In genomic region chrX:29044802-29045201, GRCh38 we compare ENCODE assay signal across 1 cellular context.
TF ChIP-seq lines count a peak whose summit lies in the region.

No MANE protein-coding gene starts in this region.

TF ChIP-seq in GM12878, 131 proteins besides CTCF, POLR2A, EP300 and RAD21:
- TF ChIP-seq ATF3 (IDR thresholded peaks at IDR 0.05; ENCODE audit: borderline replicate concordance, extremely low read depth, low read depth, low read length) (no peak), NKRF (conservative IDR thresholded peaks at IDR 0.05) (no peak)
- TF ChIP-seq, protein P1, sequence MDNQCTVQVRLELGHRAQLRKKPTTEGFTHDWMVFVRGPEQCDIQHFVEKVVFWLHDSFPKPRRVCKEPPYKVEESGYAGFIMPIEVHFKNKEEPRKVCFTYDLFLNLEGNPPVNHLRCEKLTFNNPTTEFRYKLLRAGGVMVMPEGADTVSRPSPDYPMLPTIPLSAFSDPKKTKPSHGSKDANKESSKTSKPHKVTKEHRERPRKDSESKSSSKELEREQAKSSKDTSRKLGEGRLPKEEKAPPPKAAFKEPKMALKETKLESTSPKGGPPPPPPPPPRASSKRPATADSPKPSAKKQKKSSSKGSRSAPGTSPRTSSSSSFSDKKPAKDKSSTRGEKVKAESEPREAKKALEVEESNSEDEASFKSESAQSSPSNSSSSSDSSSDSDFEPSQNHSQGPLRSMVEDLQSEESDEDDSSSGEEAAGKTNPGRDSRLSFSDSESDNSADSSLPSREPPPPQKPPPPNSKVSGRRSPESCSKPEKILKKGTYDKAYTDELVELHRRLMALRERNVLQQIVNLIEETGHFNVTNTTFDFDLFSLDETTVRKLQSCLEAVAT (IDR thresholded peaks at IDR 0.05), result no peak
